In the genomic region with DNA sequence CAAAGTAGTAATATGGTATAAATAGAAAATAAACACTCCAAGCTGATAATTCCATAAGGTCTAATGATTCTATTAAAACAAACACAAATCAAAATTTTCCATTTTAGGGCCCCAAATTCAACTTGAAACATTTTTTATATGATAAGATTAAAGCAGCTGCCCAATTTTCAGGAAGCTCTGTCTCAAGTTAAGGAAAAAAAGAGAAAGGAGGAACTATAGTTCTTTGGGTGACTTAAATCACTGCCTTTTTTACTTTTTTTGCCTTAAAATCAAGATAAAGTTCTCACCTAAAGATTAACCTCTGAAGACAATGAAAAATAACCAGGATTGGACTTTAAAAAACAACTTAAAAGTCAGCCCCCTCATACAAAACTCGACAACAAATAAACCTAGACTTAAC, we compare ENCODE assay signal across 8 cellular contexts.
A peak's percentile ranks its signal among the peaks of the same experiment; 100 is the strongest.
DNase-seq lines count a peak whose midpoint lies in the region; ATAC-seq, FAIRE-seq and TF ChIP-seq lines count a peak whose summit lies in the region.
"Had no signal": no experiment of that assay in that cellular context is flagged by ENCODE, and none has a peak within 500 bp of the region (broad histone marks: within the 10 kb centered on the region; RNA-seq: fewer than 3 reads in every experiment).

No MANE protein-coding gene starts in this region.

- H3F3A ChIP-seq in neural progenitor cell (ENCODE audit: low read depth) = no peaks in the 10 kb centered on the region

- H3K9me3 ChIP-seq in ES-I3 (ENCODE audit: control insufficient read depth, insufficient read depth, low read length) (no peaks in the 10 kb centered on the region), Panc1 (ENCODE audit: control insufficient read depth, insufficient read depth, low read depth, low read length) (no peaks in the 10 kb centered on the region), endothelial cell of umbilical vein (replicated peaks; ENCODE audit: control insufficient read depth, insufficient read depth, low read length) (no peaks in the 10 kb centered on the region), neural progenitor cell (ENCODE audit: low read depth) (no peaks in the 10 kb centered on the region), tibial nerve (no peaks in the 10 kb centered on the region)

- FAIRE-seq in endothelial cell of umbilical vein (lab: Jason Lieb, UNC) = no peak
- FAIRE-seq: TTC549 had no signal

- H3K27ac ChIP-seq in Panc1 (ENCODE audit: low read length) = peak overlapping the region; percentile 99
- peak overlapping the region; percentile 81 for H3K27ac ChIP-seq in endothelial cell of umbilical vein (ENCODE audit: insufficient read depth, low read depth, low read length)
- H3K27ac ChIP-seq in neural progenitor cell = no peak overlapping the region
- H3K27ac ChIP-seq in tibial nerve = no peak overlapping the region

- no peaks in the 10 kb centered on the region for H3K9me3 Mint-ChIP-seq in neural progenitor cell

- H3K4me1 Mint-ChIP-seq in neural progenitor cell = peaks cover 13% of the 10 kb centered on the region

- POLR2A ChIA-PET in Panc1 (lab: Charles Lee) = interaction anchor here (1.0 to 1.5 kb wide), 2 partner anchors 21 to 248 kb away, joined by 3 read pairs; no protein-coding TSS in a partner anchor
- POLR2A ChIA-PET in endothelial cell of umbilical vein (lab: Charles Lee) = no interaction called here

- H3K27ac Mint-ChIP-seq in neural progenitor cell = no peak overlapping the region

- peaks cover 7% of the 10 kb centered on the region for H3K27me3 Mint-ChIP-seq in neural progenitor cell (ENCODE audit: insufficient read depth, low read depth)

- no peak for TF ChIP-seq EP300 in tibial nerve (IDR thresholded peaks at IDR 0.05)

- H3K36me3 ChIP-seq in ES-I3 (ENCODE audit: insufficient read depth, low read length) = no peaks in the 10 kb centered on the region
- peaks cover 10% of the 10 kb centered on the region for H3K36me3 ChIP-seq in Panc1 (ENCODE audit: control insufficient read depth, insufficient read depth, low read length)
- no peaks in the 10 kb centered on the region for H3K36me3 ChIP-seq in endothelial cell of umbilical vein (ENCODE audit: control insufficient read depth in 2 of 2, extremely low read depth in 1 of 2, insufficient read depth in 2 of 2, low read length in 2 of 2)
- no peaks in the 10 kb centered on the region for H3K36me3 ChIP-seq in neural progenitor cell
- no peaks in the 10 kb centered on the region for H3K36me3 ChIP-seq in tibial nerve

- H3K4me1 ChIP-seq in ES-I3 (ENCODE audit: insufficient read depth, low read length) (peaks cover 5% of the 10 kb centered on the region), Panc1 (ENCODE audit: control insufficient read depth, insufficient read depth, low read length) (peaks cover 42% of the 10 kb centered on the region), endothelial cell of umbilical vein (ENCODE audit: control insufficient read depth, extremely low read depth, insufficient read depth, low read length) (peaks cover 33% of the 10 kb centered on the region), neural progenitor cell (peaks cover 6% of the 10 kb centered on the region), tibial nerve (peaks cover 0 to 20% (median 5%) of the 10 kb centered on the region in 4 donors)

- H4K20me1 ChIP-seq in endothelial cell of umbilical vein (replicated peaks; ENCODE audit: control insufficient read depth, extremely low read depth, insufficient read depth, low read length) (no peaks in the 10 kb centered on the region), neural progenitor cell (ENCODE audit: low read depth) (peaks cover 8% of the 10 kb centered on the region)

- CTCF ChIA-PET in Panc1 (lab: Charles Lee) (no interaction called here), endothelial cell of umbilical vein (lab: Charles Lee) (interaction anchor here (1.1 to 3.5 kb wide), 13 partner anchors 8 to 323 kb away, joined by 3 to 23 read pairs (median 7); no protein-coding TSS in a partner anchor)

- WGBS in tibial nerve, 2 donors = 56 to 70% methylated on average over 1 of the region's 1 CpG

- intact Hi-C loops in Panc1 (cut with micrococcal nuclease; ENCODE audit: unreplicated experiment) = loop anchor here (10.0 kb wide), 1 partner anchor 53 kb away; no protein-coding TSS in a partner anchor
- intact Hi-C loops in endothelial cell of umbilical vein (cut with micrococcal nuclease) = loop anchor here (1.0 to 5.0 kb wide), 7 partner anchors 9 to 429 kb away; no protein-coding TSS in a partner anchor

- in situ Hi-C loops in Panc1 (cut with HindIII; ENCODE audit: low pct_unique_long_range_greater_than_20kb, low sequenced_read_pairs) = loop anchor here (10.0 kb wide), 1 partner anchor 117 kb away; no protein-coding TSS in a partner anchor

- H3K4me3 ChIP-seq in Panc1 (ENCODE audit: low read depth in 2 of 2, low read length in 2 of 2) = peak overlapping the region; percentile 74 to 76
- peak overlapping the region; percentile 78 to 97 (median 92) for H3K4me3 ChIP-seq in endothelial cell of umbilical vein (replicated peaks in 1 of 3; ENCODE audit: insufficient read depth in 1 of 3, low read depth in 1 of 3, low read length in 3 of 3)
- no peak overlapping the region for H3K4me3 ChIP-seq in neural progenitor cell
- H3K4me3 ChIP-seq in tibial nerve = peak overlapping the region in 1 of 4 donors; percentile 61

- H3K27me3 ChIP-seq in Panc1 (ENCODE audit: control insufficient read depth, insufficient read depth, low read length) = no peaks in the 10 kb centered on the region
- no peaks in the 10 kb centered on the region for H3K27me3 ChIP-seq in endothelial cell of umbilical vein (ENCODE audit: control insufficient read depth in 2 of 2, insufficient read depth in 2 of 2, low read length in 2 of 2)
- peaks cover 47% of the 10 kb centered on the region for H3K27me3 ChIP-seq in neural progenitor cell
- H3K27me3 ChIP-seq in tibial nerve = peaks cover 4 to 72% of the 10 kb centered on the region in 2 donors

- no TSS peak for BruUV-seq in Panc1 (replicated peaks; lab: Mats Ljungman, UMichigan)
- no TSS peak for BruUV-seq in endothelial cell of umbilical vein (replicated peaks; lab: Mats Ljungman, UMichigan)

- TF ChIP-seq POLR2A in endothelial cell of umbilical vein (IDR thresholded peaks at IDR 0.05; ENCODE audit: low read depth, low read length) = no peak
- TF ChIP-seq POLR2A in tibial nerve (IDR thresholded peaks at IDR 0.05) = no peak

- H3K4me3 Mint-ChIP-seq in neural progenitor cell = peak overlapping the region; percentile 95

- H3K79me2 ChIP-seq in endothelial cell of umbilical vein (ENCODE audit: control insufficient read depth, insufficient read depth, low read length) (peaks cover 77% of the 10 kb centered on the region), neural progenitor cell (ENCODE audit: low read depth) (no peaks in the 10 kb centered on the region)

- DNase-seq in Panc1 (ENCODE audit: low read depth, low spot score) (no peak), endothelial cell of umbilical vein (ENCODE audit: low read depth, low spot score) (peak; percentile 59), neural progenitor cell (ENCODE audit: low spot score) (no peak), tibial nerve (ENCODE audit: low spot score in 2 of 2) (no peak)

- H3K36me3 Mint-ChIP-seq in neural progenitor cell = no peaks in the 10 kb centered on the region

- no peaks in the 10 kb centered on the region for H3K9me1 ChIP-seq in endothelial cell of umbilical vein (replicated peaks; ENCODE audit: control insufficient read depth, extremely low read depth, insufficient read depth, low read length)

- ATAC-seq in Panc1 = no peak
- ATAC-seq in GM19397 (IDR thresholded peaks at IDR 0.05; ENCODE audit: unreplicated experiment) = no peak
- no peak for ATAC-seq in HG02885 (IDR thresholded peaks at IDR 0.05; ENCODE audit: poor library complexity, unreplicated experiment)

- dilution Hi-C loops in endothelial cell of umbilical vein (cut with MboI; ENCODE audit: extremely low pct_ligation_motif_present, low sequenced_read_pairs) = loop anchor here (10.0 to 25.0 kb wide), 2 partner anchors 127 to 229 kb away; no protein-coding TSS in a partner anchor

- H3K4me2 ChIP-seq in endothelial cell of umbilical vein (ENCODE audit: insufficient read depth, low read length) (peak overlapping the region; percentile 96), neural progenitor cell (peak overlapping the region; percentile 78)

- peak overlapping the region; percentile 87 for H3K9ac ChIP-seq in ES-I3 (ENCODE audit: low read depth, low read length)
- peak overlapping the region; percentile 98 for H3K9ac ChIP-seq in endothelial cell of umbilical vein (replicated peaks; ENCODE audit: extremely low read depth, insufficient read depth, low read length)
- H3K9ac ChIP-seq in neural progenitor cell = no peak overlapping the region

- H2AFZ ChIP-seq in endothelial cell of umbilical vein (ENCODE audit: low read depth, low read length) (no peak overlapping the region), neural progenitor cell (replicated peaks) (no peak overlapping the region)

- TF ChIP-seq CTCF in Panc1 (IDR thresholded peaks at IDR 0.05) = no peak
- TF ChIP-seq CTCF in endothelial cell of umbilical vein (IDR thresholded peaks at IDR 0.05; ENCODE audit: extremely low read depth in 1 of 2, insufficient read depth in 1 of 2, low read depth in 1 of 2, low read length in 2 of 2) = no peak
- no peak for TF ChIP-seq CTCF in neural progenitor cell (IDR thresholded peaks at IDR 0.05)
- no peak for TF ChIP-seq CTCF in tibial nerve (IDR thresholded peaks at IDR 0.05)

TF ChIP-seq in endothelial cell of umbilical vein, 7 proteins besides CTCF, POLR2A, EP300 and RAD21:
- no peak for TF ChIP-seq MYC (IDR thresholded peaks at IDR 0.05; ENCODE audit: low read depth, low read length)
- no peak for TF ChIP-seq JUN (IDR thresholded peaks at IDR 0.05; ENCODE audit: borderline replicate concordance, insufficient read depth, insufficient read length, low read depth)
- TF ChIP-seq, protein P1, sequence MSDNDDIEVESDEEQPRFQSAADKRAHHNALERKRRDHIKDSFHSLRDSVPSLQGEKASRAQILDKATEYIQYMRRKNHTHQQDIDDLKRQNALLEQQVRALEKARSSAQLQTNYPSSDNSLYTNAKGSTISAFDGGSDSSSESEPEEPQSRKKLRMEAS (IDR thresholded peaks at IDR 0.05; ENCODE audit: insufficient read depth, insufficient read length) = no peak

Comparison
In these comparisons a context has a peak if more than half of its experiments do, and no peak if none do; other contexts are left out.
1. H3K27ac ChIP-seq: peak in Panc1 (single experiment) and endothelial cell of umbilical vein (single experiment); none in neural progenitor cell (single experiment) and tibial nerve (0 of 4).